Comparison of ENCODE assay signal across 21 cellular contexts in genomic region chr4:141290771-141291170, GRCh38.
DNase-seq lines count a peak whose midpoint lies in the region; ATAC-seq, FAIRE-seq and TF ChIP-seq lines count a peak whose summit lies in the region.
"Had no signal": no experiment of that assay in that cellular context is flagged by ENCODE, and none has a peak within 500 bp of the region (broad histone marks: within the 10 kb centered on the region; RNA-seq: fewer than 3 reads in every experiment).

No MANE protein-coding gene starts in this region.

- H3K4me2 ChIP-seq in HepG2 (ENCODE audit: low read depth, low read length): no peak overlapping the region
- H3K4me2 ChIP-seq: A549; BLaER1 treated with 17β-estradiol and CSF1 and Interleukin-3, amounts not matched to agents 10 nM and 100 nM had no signal

- H4K20me1 ChIP-seq in HepG2 (ENCODE audit: insufficient read depth, low read length): no peaks in the 10 kb centered on the region
- H4K20me1 ChIP-seq: BLaER1 treated with 17β-estradiol and CSF1 and Interleukin-3, amounts not matched to agents 10 nM and 100 nM had no signal

- no peaks in the 10 kb centered on the region for H3K79me2 ChIP-seq in HepG2 (ENCODE audit: insufficient read depth, low read length)

- no peak overlapping the region for H3K9ac ChIP-seq in HepG2 (ENCODE audit: insufficient read depth, low read depth, low read length)
- H3K9ac ChIP-seq in kidney (ENCODE audit: low read length in 2 of 2): no peak overlapping the region
- H3K9ac ChIP-seq: BLaER1 treated with 17β-estradiol and CSF1 and Interleukin-3, amounts not matched to agents 10 nM and 100 nM had no signal

- ATAC-seq in HepG2: no peak
- no peak for ATAC-seq in right lobe of liver
- no peak for ATAC-seq in GM18873 (IDR thresholded peaks at IDR 0.05; ENCODE audit: low FRiP score, unreplicated experiment)
- ATAC-seq: A549; CD8-positive, alpha-beta T cell; GM12878 had no signal

- TF ChIP-seq POLR2A in HepG2 (IDR thresholded peaks at IDR 0.05; ENCODE audit: insufficient read depth in 1 of 2, low read depth in 2 of 2, low read length in 2 of 2): no peak
- no peak for TF ChIP-seq POLR2A in right lobe of liver (IDR thresholded peaks at IDR 0.05)

- DNase-seq in HepG2 (ENCODE audit: low spot score) (no peak), right lobe of liver (no peak), kidney (no peak), MG63 (no peak)
- no peak for DNase-seq in stimulated activated CD4-positive, alpha-beta T cell treated with anti-CD3 and anti-CD28 coated beads, Interleukin-2, amount 100 ng/mL, for 24 hours
- DNase-seq: 8988T; AML-193; Caco-2; Calu3; CD4-positive, alpha-beta T cell; CD8-positive, alpha-beta T cell; DMS79 treated with DMSO at 0.1 percent for 48 hours; GDM1 had no signal

- POLR2A ChIA-PET in HepG2 (lab: Yijun Ruan, JAX): no interaction called here

- TF ChIP-seq CTCF in HepG2 (CRISPR knock-in tag; IDR thresholded peaks at IDR 0.05): no peak
- no peak for TF ChIP-seq CTCF in right lobe of liver (IDR thresholded peaks at IDR 0.05)
- no peak for TF ChIP-seq CTCF in kidney (IDR thresholded peaks at IDR 0.05; ENCODE audit: borderline replicate concordance, extremely low read depth, insufficient read depth)

- H3K4me3 ChIP-seq in HepG2 (replicated peaks in 1 of 3; ENCODE audit: insufficient read depth in 1 of 3, low read depth in 2 of 3, low read length in 3 of 3) (no peak overlapping the region), right lobe of liver (no peak overlapping the region), kidney (ENCODE audit: low read length in 2 of 2) (no peak overlapping the region), MG63 (no peak overlapping the region)
- H3K4me3 ChIP-seq: A549; BLaER1 treated with 17β-estradiol and CSF1 and Interleukin-3, amounts not matched to agents 10 nM and 100 nM; GM12878 had no signal

- H3K4me1 ChIP-seq in HepG2 (ENCODE audit: insufficient read depth, low read length) (no peaks in the 10 kb centered on the region), right lobe of liver (no peaks in the 10 kb centered on the region), kidney (ENCODE audit: control insufficient read depth in 1 of 2, insufficient read depth in 1 of 2, low read depth in 1 of 2, low read length in 2 of 2) (no peaks in the 10 kb centered on the region)
- H3K4me1 ChIP-seq: A549, Caco-2 had no signal

- no peak overlapping the region for H3K27ac ChIP-seq in HepG2 (ENCODE audit: extremely low read length, insufficient read depth, low read length)
- no peak overlapping the region for H3K27ac ChIP-seq in right lobe of liver
- no peak overlapping the region for H3K27ac ChIP-seq in kidney (ENCODE audit: low read depth in 2 of 2, low read length in 2 of 2)
- H3K27ac ChIP-seq: A549; BLaER1 treated with 17β-estradiol and CSF1 and Interleukin-3, amounts not matched to agents 10 nM and 100 nM; C4-2B had no signal

- H3K9me3 ChIP-seq in HepG2 (ENCODE audit: low read length): no peaks in the 10 kb centered on the region; the same call in 1 of the 2 replicates
- no peaks in the 10 kb centered on the region for H3K9me3 ChIP-seq in right lobe of liver
- H3K9me3 ChIP-seq in kidney (ENCODE audit: control insufficient read depth in 1 of 2, low read length in 2 of 2): no peaks in the 10 kb centered on the region
- H3K9me3 ChIP-seq in MG63: 0 out of 2 replicates have a peak, but pooled peaks cover 4% of the 10 kb centered on the region
- H3K9me3 ChIP-seq: A549, Caco-2 had no signal

- in situ Hi-C loops in HepG2 (cut with HindIII; ENCODE audit: extremely low pct_ligation_motif_present, low pct_unique_long_range_greater_than_20kb): no loop called here

- H3K36me3 ChIP-seq in HepG2 (replicated peaks in 1 of 2; ENCODE audit: control insufficient read depth in 1 of 2, insufficient read depth in 2 of 2, low read length in 2 of 2) (no peaks in the 10 kb centered on the region), right lobe of liver (no peaks in the 10 kb centered on the region), kidney (ENCODE audit: control insufficient read depth in 1 of 2, insufficient read depth in 2 of 2, low read length in 2 of 2) (no peaks in the 10 kb centered on the region), MG63 (no peaks in the 10 kb centered on the region)
- H3K36me3 ChIP-seq: BLaER1 treated with 17β-estradiol and CSF1 and Interleukin-3, amounts not matched to agents 10 nM and 100 nM had no signal

- TF ChIP-seq RAD21 in HepG2 (CRISPR knock-in tag; IDR thresholded peaks at IDR 0.05): no peak

- H3K27me3 ChIP-seq in HepG2 (ENCODE audit: control insufficient read depth in 1 of 2, insufficient read depth in 2 of 2, low read length in 2 of 2) (no peaks in the 10 kb centered on the region), right lobe of liver (no peaks in the 10 kb centered on the region), MG63 (no peaks in the 10 kb centered on the region)
- H3K27me3 ChIP-seq: BLaER1 treated with 17β-estradiol and CSF1 and Interleukin-3, amounts not matched to agents 10 nM and 100 nM had no signal

- no peak for FAIRE-seq in HepG2 (lab: Jason Lieb, UNC)
- FAIRE-seq in G401.6 (lab: Jason Lieb, UNC): peak; percentile 27
- FAIRE-seq in colon (lab: Jason Lieb, UNC): peak; percentile 53
- FAIRE-seq in kidney (lab: Jason Lieb, UNC): peak; percentile 29
- FAIRE-seq: A549, D721Med, GM12878 had no signal

- intact Hi-C loops in HepG2 (cut with micrococcal nuclease; ENCODE audit: unreplicated experiment) (no loop called here), right lobe of liver (cut with DNase I) (no loop called here), kidney (cut with DNase I) (no loop called here)

- CTCF ChIA-PET in HepG2 (lab: Yijun Ruan, JAX; ENCODE audit: low intra/inter-chr PET ratio, low total read pairs): no interaction called here

- no peak for TF ChIP-seq EP300 in HepG2 (IDR thresholded peaks at IDR 0.05; ENCODE audit: low read depth in 2 of 2, low read length in 2 of 2)
- TF ChIP-seq EP300 in HepG2 (CRISPR knock-in tag; IDR thresholded peaks at IDR 0.05; ENCODE audit: borderline replicate concordance): no peak

- BruUV-seq in HepG2 (replicated peaks; lab: Mats Ljungman, UMichigan): no TSS peak

- no peak overlapping the region for H2AFZ ChIP-seq in HepG2 (ENCODE audit: low read length)

TF ChIP-seq in HepG2, 621 proteins besides CTCF, POLR2A, EP300 and RAD21:
- 0 out of 2 replicates have a peak, but pooled peaks have one; percentile 35 for TF ChIP-seq ZNF160 (CRISPR knock-in tag; IDR thresholded peaks at IDR 0.05)
- no peak for TF ChIP-seq SAP130 (CRISPR knock-in tag; IDR thresholded peaks at IDR 0.05; ENCODE audit: low read depth)
